ENCODE assay signal across 29 cellular contexts in genomic region chr4:148081745-148082144, GRCh38.
"Had no signal": no experiment of that assay in that cellular context is flagged by ENCODE, and none has a peak within 500 bp of the region (broad histone marks: within the 10 kb centered on the region; RNA-seq: fewer than 3 reads in every experiment).

No MANE protein-coding gene starts in this region.

- DNase-seq: activated CD4-positive, alpha-beta T cell treated with anti-CD3 and anti-CD28 coated beads, Interleukin-2, amount 10 ng/mL, durations not matched to agents 24 days and 14 days; activated CD4-positive, alpha-beta T cell treated with anti-CD3 and anti-CD28 coated beads, Interleukin-2, amount 50 U/mL, for 4 hours; activated CD8-positive, alpha-beta T cell treated with anti-CD3 and anti-CD28 coated beads for 36 hours; activated effector memory CD4-positive, alpha-beta T cell treated with anti-CD3 and anti-CD28 coated beads, Interleukin-2, amount 50 U/mL, for 16 hours; activated naive CD4-positive, alpha-beta T cell; activated naive CD4-positive, alpha-beta T cell treated with anti-CD3 and anti-CD28 coated beads, Interleukin-2, amount 50 U/mL, for 16 hours; activated naive CD8-positive, alpha-beta T cell treated with anti-CD3 and anti-CD28 coated beads for 36 hours; activated T-cell treated with anti-CD3 and anti-CD28 coated beads, Interleukin-2, amount 50 U/mL, for 1 hour; activated T-cell treated with anti-CD3 and anti-CD28 coated beads, Interleukin-2, amount 50 U/mL, for 72 hours; amniotic stem cell; aorta; brain microvascular endothelial cell; MM.1S; MV-4-11; NCI-H1092; NCI-H1436 treated with DMSO at 0.1 percent for 48 hours; NCI-H1694 treated with DMSO at 0.1 percent for 48 hours; NCI-H2029 treated with DMSO at 0.1 percent for 48 hours; NCI-H2107; NCI-H2171; NCI-H510A; NCI-H526; NCI-H748 treated with DMSO at 0.1 percent for 48 hours; OCI-M1; SIG-M5; T1000; WERI-Rb-1 had no signal

- H3K4me1 Mint-ChIP-seq: activated CD4-positive, alpha-beta T cell treated with anti-CD3 and anti-CD28 coated beads, Interleukin-2, amount 10 ng/mL, durations not matched to agents 24 days and 14 days had no signal

- ATAC-seq: activated CD8-positive, alpha-beta T cell treated with anti-CD3 and anti-CD28 coated beads for 36 hours; activated T-cell treated with anti-CD3 and anti-CD28 coated beads, Interleukin-2, amount 50 U/mL, for 72 hours; activated T-helper 17 cell treated with anti-CD3 and anti-CD28 coated beads, Interleukin-2, amount 50 U/mL, for 72 hours; Panc1 had no signal

- H3K27me3 Mint-ChIP-seq: activated CD4-positive, alpha-beta T cell treated with anti-CD3 and anti-CD28 coated beads, Interleukin-2, amount 10 ng/mL, durations not matched to agents 24 days and 14 days; activated CD8-positive, alpha-beta T cell treated with anti-CD3 and anti-CD28 coated beads for 36 hours; activated naive CD8-positive, alpha-beta T cell treated with anti-CD3 and anti-CD28 coated beads for 36 hours; activated T-helper 17 cell treated with anti-CD3 and anti-CD28 coated beads, Interleukin-2, amount 50 U/mL, for 72 hours had no signal

- H3K27ac Mint-ChIP-seq: activated CD4-positive, alpha-beta T cell treated with anti-CD3 and anti-CD28 coated beads, Interleukin-2, amount 10 ng/mL, durations not matched to agents 24 days and 14 days; activated CD8-positive, alpha-beta T cell treated with anti-CD3 and anti-CD28 coated beads for 36 hours; activated naive CD8-positive, alpha-beta T cell treated with anti-CD3 and anti-CD28 coated beads for 36 hours; activated T-cell treated with anti-CD3 and anti-CD28 coated beads, Interleukin-2, amount 50 U/mL, for 72 hours; activated T-helper 17 cell treated with anti-CD3 and anti-CD28 coated beads, Interleukin-2, amount 50 U/mL, for 72 hours had no signal

- H3K4me3 Mint-ChIP-seq: activated CD4-positive, alpha-beta T cell treated with anti-CD3 and anti-CD28 coated beads, Interleukin-2, amount 10 ng/mL, durations not matched to agents 24 days and 14 days; activated CD8-positive, alpha-beta T cell treated with anti-CD3 and anti-CD28 coated beads for 36 hours; activated naive CD8-positive, alpha-beta T cell treated with anti-CD3 and anti-CD28 coated beads for 36 hours; activated T-cell treated with anti-CD3 and anti-CD28 coated beads, Interleukin-2, amount 50 U/mL, for 72 hours; activated T-helper 17 cell treated with anti-CD3 and anti-CD28 coated beads, Interleukin-2, amount 50 U/mL, for 72 hours had no signal
